8 cellular contexts compared by ENCODE assay signal in genomic region chrX:101348452-101349222, GRCh38. TPM values are rescaled to one million over a fixed set of nuclear protein-coding genes. Genes with fewer than 3 reads are reported as not detected.
DNase-seq lines count a peak whose midpoint lies in the region; ATAC-seq and TF ChIP-seq lines count a peak whose summit lies in the region.

A gene with protein sequence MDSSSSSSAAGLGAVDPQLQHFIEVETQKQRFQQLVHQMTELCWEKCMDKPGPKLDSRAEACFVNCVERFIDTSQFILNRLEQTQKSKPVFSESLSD (minus strand): TSS chrX:101348742. CDS start chrX:101348664, 78 bp downstream.

- peak within 1 kb of the TSS; percentile 96 for H3K4me2 ChIP-seq in OCI-LY1 (ENCODE audit: low read length)

- H3K4me1 ChIP-seq in OCI-LY1 (ENCODE audit: insufficient read depth, low read length, severe bottlenecking) (peaks cover 20% of the 10 kb centered on the region), mucosa of descending colon (ENCODE audit: low read depth) (no peaks in the 10 kb centered on the region)

- TSS peak; percentile 93 for BruUV-seq in Calu3 (replicated peaks; lab: Mats Ljungman, UMichigan)

- TF ChIP-seq CTCF in Calu3 (IDR thresholded peaks at IDR 0.05; ENCODE audit: unreplicated experiment): no peak
- TF ChIP-seq CTCF in OCI-LY1 (IDR thresholded peaks at IDR 0.05; ENCODE audit: low read length): no peak
- TF ChIP-seq CTCF in mucosa of descending colon (IDR thresholded peaks at IDR 0.05): no peak

- H3F3A ChIP-seq in OCI-LY1 (ENCODE audit: insufficient read depth, low read length): no peaks in the 10 kb centered on the region

- peaks cover 10% of the 10 kb centered on the region for H3K4me1 Mint-ChIP-seq in Calu3 (ENCODE audit: low read depth, unreplicated experiment)

- H3K27me3 Mint-ChIP-seq in Calu3 (ENCODE audit: unreplicated experiment): no peaks in the 10 kb centered on the region

- H3K36me3 Mint-ChIP-seq in Calu3 (ENCODE audit: insufficient read depth, unreplicated experiment): peaks cover 32% of the 10 kb centered on the region

- CTCF ChIA-PET in Calu3 (lab: Charles Lee): interaction anchor here (2.0 kb wide), 1 partner anchor 42 kb away, joined by 5 read pairs; no protein-coding TSS in a partner anchor

- H3K9me2 ChIP-seq in OCI-LY1 (ENCODE audit: low read depth, low read length): no peaks in the 10 kb centered on the region

- no peaks in the 10 kb centered on the region for H3K9me3 Mint-ChIP-seq in Calu3 (ENCODE audit: low read depth, unreplicated experiment)

- peak within 1 kb of the TSS; percentile 49 for H3K27ac ChIP-seq in OCI-LY1 (ENCODE audit: low read depth, low read length, poor library complexity, severe bottlenecking)

- H3K9me3 ChIP-seq in OCI-LY1 (ENCODE audit: low read length) (no peaks in the 10 kb centered on the region), mucosa of descending colon (no peaks in the 10 kb centered on the region)

- H3K4me3 ChIP-seq in OCI-LY1 (ENCODE audit: low read depth, low read length, poor library complexity, severe bottlenecking) (peak within 1 kb of the TSS; percentile 95), mucosa of descending colon (peak within 1 kb of the TSS; percentile 40)

- peak within 1 kb of the TSS; percentile 93 for H3K9ac ChIP-seq in OCI-LY1 (ENCODE audit: low read length)

- peaks cover 21% of the 10 kb centered on the region for H3K79me2 ChIP-seq in OCI-LY1 (ENCODE audit: insufficient read depth, low read length)

- DNase-seq in Calu3 (peak; percentile 81), HUDEP-2 (lab: John Stamatoyannopoulos, UW; ENCODE audit: unreplicated experiment in 76 of 76) (peak in 74 of 76 experiments; percentile 1 to 76 (median 53)), epidermal melanocyte (ENCODE audit: insufficient read length, low spot score) (peak; percentile 64), mucosa of descending colon (peak; percentile 83 to 89 (median 86))
- peak; percentile 85 for DNase-seq in activated CD8-positive, alpha-beta memory T cell treated with anti-CD3 and anti-CD28 coated beads, Interleukin-2, amount 50 U/mL, for 48 hours
- DNase-seq in stimulated activated CD8-positive, alpha-beta memory T cell treated with anti-CD3 and anti-CD28 coated beads, Interleukin-4, amount 100 ng/mL, for 24 hours (ENCODE audit: low read depth): peak; percentile 68

- no peaks in the 10 kb centered on the region for H4K20me1 ChIP-seq in OCI-LY1 (ENCODE audit: insufficient read depth, low read length)

- no peaks in the 10 kb centered on the region for H3K27me3 ChIP-seq in OCI-LY1 (ENCODE audit: insufficient read depth, low read length)

- intact Hi-C loops in Calu3 (cut with micrococcal nuclease; ENCODE audit: unreplicated experiment): no loop called here
- intact Hi-C loops in mucosa of descending colon (cut with DNase I, micrococcal nuclease): no loop called here

- ATAC-seq in GM21390 (IDR thresholded peaks at IDR 0.05; ENCODE audit: unreplicated experiment): peak; percentile 98
- peak; percentile 99 for ATAC-seq in mucosa of descending colon

- H3K27ac Mint-ChIP-seq in Calu3 (ENCODE audit: unreplicated experiment): peak within 1 kb of the TSS; percentile 79

- peak within 1 kb of the TSS; percentile 87 for H3K4me3 Mint-ChIP-seq in Calu3 (ENCODE audit: low read depth, unreplicated experiment)

- H3K36me3 ChIP-seq in OCI-LY1 (ENCODE audit: insufficient read depth, low read length) (peaks cover 31% of the 10 kb centered on the region), mucosa of descending colon (ENCODE audit: low read depth) (no peaks in the 10 kb centered on the region)

- H2AFZ ChIP-seq in OCI-LY1 (ENCODE audit: low read length): no peak within 1 kb of the TSS

RNA-seq across cellular contexts. Expression of the gene that starts here (rescaled TPM):
- total RNA-seq in Calu3 (2022) (30.9 and 31.1 TPM in 2 replicates), mucosa of descending colon (10 to 100 TPM; 13.6 to 17.7 (median 13.9) TPM)

Comparison
In these comparisons a context has a peak if more than half of its experiments do, and no peak if none do; other contexts are left out.
1. Peak in every context shown above with its lines: DNase-seq, ATAC-seq, H3K4me3 ChIP-seq and H3K27ac ChIP-seq.